ENCODE assay signal across 24 cellular contexts in genomic region chr5:149024477-149024876, GRCh38. TPM values are rescaled to one million over a fixed set of nuclear protein-coding genes. Genes with fewer than 3 reads are reported as not detected.
DNase-seq lines count a peak whose midpoint lies in the region; FAIRE-seq and TF ChIP-seq lines count a peak whose summit lies in the region.
"Had no signal": no experiment of that assay in that cellular context is flagged by ENCODE, and none has a peak within 500 bp of the region (broad histone marks: within the 10 kb centered on the region; RNA-seq: fewer than 3 reads in every experiment).

No MANE protein-coding gene starts in this region.

- H3K9ac ChIP-seq in parathyroid adenoma: no peak overlapping the region

- intact Hi-C loops in activated CD4-positive, alpha-beta T cell treated with anti-CD3 and anti-CD28 coated beads, Interleukin-2, amount 10 ng/mL, durations not matched to agents 24 days and 14 days (cut with micrococcal nuclease): no loop called here

- H3K4me3 Mint-ChIP-seq in activated CD4-positive, alpha-beta T cell treated with anti-CD3 and anti-CD28 coated beads, Interleukin-2, amount 10 ng/mL, durations not matched to agents 24 days and 14 days: no peak overlapping the region
- H3K4me3 Mint-ChIP-seq: CD8-positive, alpha-beta memory T cell; nephron; T-cell had no signal

- no peak for FAIRE-seq in bronchial epithelial cell (lab: Jason Lieb, UNC)
- FAIRE-seq: GM12892, urothelium cell line had no signal

- H3K36me3 Mint-ChIP-seq in activated CD4-positive, alpha-beta T cell treated with anti-CD3 and anti-CD28 coated beads, Interleukin-2, amount 10 ng/mL, durations not matched to agents 24 days and 14 days (ENCODE audit: low read depth): no peaks in the 10 kb centered on the region
- H3K36me3 Mint-ChIP-seq: CD8-positive, alpha-beta memory T cell; T-cell had no signal

- DNase-seq in activated CD4-positive, alpha-beta T cell treated with anti-CD3 and anti-CD28 coated beads, Interleukin-2, amount 10 ng/mL, durations not matched to agents 24 days and 14 days: peak; percentile 27
- no peak for DNase-seq in activated CD4-positive, alpha-beta T cell treated with anti-CD3 and anti-CD28 coated beads for 1 hour
- DNase-seq in LNCaP clone FGC (ENCODE audit: low read depth) (peak; percentile 84), bronchial epithelial cell (ENCODE audit: low read depth) (peak; percentile 55), NCI-H1092 treated with DMSO at 0.1 percent for 48 hours (lab: John Stamatoyannopoulos, UW) (no peak), NAMALWA (ENCODE audit: low spot score) (no peak)
- no peak for DNase-seq in activated CD4-positive, alpha-beta T cell treated with anti-CD3 and anti-CD28 coated beads for 48 hours
- DNase-seq: ACHN; activated CD4-positive, CD25-positive, alpha-beta regulatory T cell; activated gamma-delta T cell treated with Interleukin-2 at 50 U/mL for 16 hours; CD8-positive, alpha-beta memory T cell; GF-D8; glutamatergic neuron; Karpas-422; mesendoderm; NCI-H526 treated with DMSO at 0.1 percent for 48 hours; psoas muscle; RPMI8226; stomach; T-cell had no signal

- no peak overlapping the region for H3K27ac ChIP-seq in parathyroid adenoma
- H3K27ac ChIP-seq: psoas muscle, stomach had no signal

- no peaks in the 10 kb centered on the region for H3K79me2 ChIP-seq in parathyroid adenoma

- no peak overlapping the region for H3K27ac Mint-ChIP-seq in activated CD4-positive, alpha-beta T cell treated with anti-CD3 and anti-CD28 coated beads, Interleukin-2, amount 10 ng/mL, durations not matched to agents 24 days and 14 days
- H3K27ac Mint-ChIP-seq: nephron, T-cell had no signal

- TF ChIP-seq CTCF in LNCaP clone FGC (IDR thresholded peaks at IDR 0.05; ENCODE audit: control insufficient read depth, extremely low read depth, insufficient read depth): no peak
- no peak for TF ChIP-seq CTCF in bronchial epithelial cell (IDR thresholded peaks at IDR 0.05; ENCODE audit: insufficient read depth, low read length, severe bottlenecking)
- no peak for TF ChIP-seq CTCF in parathyroid adenoma (IDR thresholded peaks at IDR 0.05)

- H3K4me2 ChIP-seq in parathyroid adenoma (ENCODE audit: low read length): peak overlapping the region; percentile 19

- H2AFZ ChIP-seq in parathyroid adenoma: no peak overlapping the region

- no peaks in the 10 kb centered on the region for H3K9me3 ChIP-seq in parathyroid adenoma (ENCODE audit: control insufficient read depth, low read length)
- H3K9me3 ChIP-seq: psoas muscle, stomach had no signal

- no peak overlapping the region for H3K4me3 ChIP-seq in LNCaP clone FGC (ENCODE audit: low read depth, low read length)
- no peak overlapping the region for H3K4me3 ChIP-seq in bronchial epithelial cell (ENCODE audit: low read depth, low read length)
- no peak overlapping the region for H3K4me3 ChIP-seq in parathyroid adenoma (ENCODE audit: low read depth, low read length)
- H3K4me3 ChIP-seq: psoas muscle, stomach had no signal

- H3K27me3 ChIP-seq in bronchial epithelial cell (ENCODE audit: control insufficient read depth, insufficient read depth, low read length): no peaks in the 10 kb centered on the region
- no peaks in the 10 kb centered on the region for H3K27me3 ChIP-seq in parathyroid adenoma (ENCODE audit: control insufficient read depth, insufficient read depth, low read length)
- H3K27me3 ChIP-seq: stomach had no signal

- H3K27me3 Mint-ChIP-seq in activated CD4-positive, alpha-beta T cell treated with anti-CD3 and anti-CD28 coated beads, Interleukin-2, amount 10 ng/mL, durations not matched to agents 24 days and 14 days: peaks cover 9% of the 10 kb centered on the region

- peaks cover 7% of the 10 kb centered on the region for H3K4me1 ChIP-seq in parathyroid adenoma

- H3K4me1 Mint-ChIP-seq in activated CD4-positive, alpha-beta T cell treated with anti-CD3 and anti-CD28 coated beads, Interleukin-2, amount 10 ng/mL, durations not matched to agents 24 days and 14 days: no peaks in the 10 kb centered on the region
- H3K4me1 Mint-ChIP-seq: CD8-positive, alpha-beta memory T cell; T-cell had no signal

- H3K9me3 Mint-ChIP-seq in activated CD4-positive, alpha-beta T cell treated with anti-CD3 and anti-CD28 coated beads, Interleukin-2, amount 10 ng/mL, durations not matched to agents 24 days and 14 days: peaks cover 3% of the 10 kb centered on the region
- H3K9me3 Mint-ChIP-seq: CD8-positive, alpha-beta memory T cell; nephron; T-cell had no signal

- H3K36me3 ChIP-seq in bronchial epithelial cell (ENCODE audit: control insufficient read depth, insufficient read depth, low read length) (no peaks in the 10 kb centered on the region), parathyroid adenoma (ENCODE audit: control insufficient read depth, insufficient read depth, low read length) (no peaks in the 10 kb centered on the region)
- H3K36me3 ChIP-seq: stomach had no signal

RNA-seq across cellular contexts. Expression of gene SH3TC2, which starts 38.4 kb away (rescaled TPM):
- total RNA-seq in activated CD4-positive, alpha-beta T cell treated with anti-CD3 and anti-CD28 coated beads, Interleukin-2, amount 10 ng/mL, durations not matched to agents 24 days and 14 days: not detected in 2 replicates
- total RNA-seq in bronchial epithelial cell: 4.0 and 4.7 TPM in 2 replicates
- total RNA-seq: CD8-positive, alpha-beta memory T cell; T-cell had no signal

Comparison
In these comparisons a context has a peak if more than half of its experiments do, and no peak if none do; other contexts are left out.
1. DNase-seq: peak in activated CD4-positive, alpha-beta T cell treated with anti-CD3 and anti-CD28 coated beads, Interleukin-2, amount 10 ng/mL, durations not matched to agents 24 days and 14 days (single experiment), LNCaP clone FGC (single experiment) and bronchial epithelial cell (single experiment); none in activated CD4-positive, alpha-beta T cell treated with anti-CD3 and anti-CD28 coated beads for 1 hour (single experiment), NCI-H1092 treated with DMSO at 0.1 percent for 48 hours (single experiment), NAMALWA (single experiment) and activated CD4-positive, alpha-beta T cell treated with anti-CD3 and anti-CD28 coated beads for 48 hours (single experiment).